2 cellular contexts compared by ENCODE assay signal in genomic region chr15:69141833-69142232, GRCh38.
TF ChIP-seq lines count a peak whose summit lies in the region.

No MANE protein-coding gene starts in this region.

TF ChIP-seq in SK-N-SH treated with all-trans-retinoic acid at 6 μM for 48 hours, 23 proteins besides CTCF, POLR2A, EP300 and RAD21 (continued from another document):
- TF ChIP-seq CREB5 (CRISPR knock-in tag; IDR thresholded peaks at IDR 0.05; ENCODE audit: low read depth) (no peak), TOX (CRISPR knock-in tag; IDR thresholded peaks at IDR 0.05; ENCODE audit: borderline replicate concordance) (no peak), BACH2 (CRISPR knock-in tag; IDR thresholded peaks at IDR 0.05; ENCODE audit: borderline replicate concordance) (no peak)

TF ChIP-seq in SK-N-SH, 30 proteins besides CTCF, POLR2A, EP300 and RAD21 (continued from another document):
- TF ChIP-seq USF1 (IDR thresholded peaks at IDR 0.05; ENCODE audit: borderline replicate concordance, low read depth) (no peak), MAX (IDR thresholded peaks at IDR 0.05; ENCODE audit: low read depth) (no peak), IRF3 (IDR thresholded peaks at IDR 0.05; ENCODE audit: low read depth, low read length) (no peak), MXI1 (IDR thresholded peaks at IDR 0.05; ENCODE audit: low read depth, low read length) (no peak), FOXJ3 (CRISPR knock-in tag; IDR thresholded peaks at IDR 0.05) (no peak), SMC3 (IDR thresholded peaks at IDR 0.05; ENCODE audit: low read depth, low read length) (no peak), FOSL2 (IDR thresholded peaks at IDR 0.05; ENCODE audit: borderline replicate concordance, low read depth) (no peak), GATA2 (CRISPR knock-in tag; IDR thresholded peaks at IDR 0.05) (no peak), RFX5 (IDR thresholded peaks at IDR 0.05; ENCODE audit: low read length) (no peak), REST (IDR thresholded peaks at IDR 0.05; ENCODE audit: low read depth, low read length) (no peak), JUND (IDR thresholded peaks at IDR 0.05) (no peak), RXRA (IDR thresholded peaks at IDR 0.05; ENCODE audit: borderline replicate concordance, low read depth) (no peak)
